17 cellular contexts compared by ENCODE assay signal in the genomic region with DNA sequence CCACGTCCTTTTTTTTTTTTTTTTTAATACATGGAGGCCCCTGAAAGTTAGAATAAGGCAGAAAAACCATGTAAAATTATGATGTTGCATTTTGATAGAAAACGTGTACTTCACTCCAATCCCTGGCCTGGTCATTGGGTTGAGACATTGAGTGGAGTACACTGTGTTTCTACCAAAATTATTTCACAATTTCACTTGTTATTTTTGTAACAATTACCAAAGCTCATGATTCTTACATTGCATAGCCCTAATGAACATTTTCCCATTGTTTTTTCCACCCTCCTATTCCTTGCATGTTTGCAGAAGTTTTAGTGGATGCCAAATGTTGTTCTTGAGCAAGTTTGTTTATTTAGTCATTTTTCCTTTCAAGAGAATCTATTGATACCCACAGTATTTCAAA. TPM values are rescaled to one million over a fixed set of nuclear protein-coding genes. Genes with fewer than 3 reads are reported as not detected.
"Had no signal": no experiment of that assay in that cellular context is flagged by ENCODE, and none has a peak within 500 bp of the region (broad histone marks: within the 10 kb centered on the region; RNA-seq: fewer than 3 reads in every experiment).

No MANE protein-coding gene starts in this region.

- H3K27me3 ChIP-seq: adrenal gland, thyroid gland had no signal

- H3K27ac ChIP-seq: parathyroid adenoma, spleen had no signal

- H3K4me3 ChIP-seq: adrenal gland, spleen, thyroid gland had no signal

- H3K4me1 Mint-ChIP-seq: activated CD4-positive, alpha-beta T cell treated with anti-CD3 and anti-CD28 coated beads for 36 hours; activated naive CD4-positive, alpha-beta T cell treated with anti-CD3 and anti-CD28 coated beads, Interleukin-2, amount 10 ng/mL, durations not matched to agents 7 days and 5 days; central memory CD8-positive, alpha-beta T cell; naive thymus-derived CD4-positive, alpha-beta T cell; stimulated activated naive CD8-positive, alpha-beta T cell treated with anti-CD3 and anti-CD28 coated beads, Interleukin-15, amount 100 ng/mL, for 72 hours had no signal

- H3K4me3 Mint-ChIP-seq: activated CD4-positive, alpha-beta memory T cell treated with anti-CD3 and anti-CD28 coated beads for 36 hours; activated CD4-positive, alpha-beta T cell treated with anti-CD3 and anti-CD28 coated beads for 36 hours; activated CD8-positive, alpha-beta memory T cell treated with anti-CD3 and anti-CD28 coated beads, Interleukin-2, amount 10 ng/mL, durations not matched to agents 7 days and 5 days; activated naive CD4-positive, alpha-beta T cell treated with anti-CD3 and anti-CD28 coated beads, Interleukin-2, amount 10 ng/mL, durations not matched to agents 7 days and 5 days; central memory CD8-positive, alpha-beta T cell; naive thymus-derived CD4-positive, alpha-beta T cell; stimulated activated naive CD8-positive, alpha-beta T cell treated with anti-CD3 and anti-CD28 coated beads, Interleukin-15, amount 100 ng/mL, for 72 hours; T-helper 1 cell treated with Interleukin-12 subunit alpha and Interleukin-12 subunit beta and Interleukin-4 antibody, amounts not matched to agents 30 μg/mL and 1 μg/mL, for 36 hours had no signal

- H3K27ac Mint-ChIP-seq: activated CD4-positive, alpha-beta memory T cell treated with anti-CD3 and anti-CD28 coated beads for 36 hours; activated CD4-positive, alpha-beta T cell treated with anti-CD3 and anti-CD28 coated beads for 36 hours; activated CD8-positive, alpha-beta memory T cell treated with anti-CD3 and anti-CD28 coated beads, Interleukin-2, amount 10 ng/mL, durations not matched to agents 7 days and 5 days; activated naive CD4-positive, alpha-beta T cell treated with anti-CD3 and anti-CD28 coated beads, Interleukin-2, amount 10 ng/mL, durations not matched to agents 7 days and 5 days; naive thymus-derived CD4-positive, alpha-beta T cell; stimulated activated naive CD8-positive, alpha-beta T cell treated with anti-CD3 and anti-CD28 coated beads, Interleukin-15, amount 100 ng/mL, for 72 hours; T-helper 1 cell treated with Interleukin-12 subunit alpha and Interleukin-12 subunit beta and Interleukin-4 antibody, amounts not matched to agents 30 μg/mL and 1 μg/mL, for 36 hours had no signal

- H3K9me3 ChIP-seq: adrenal gland, spleen, thyroid gland had no signal

- ATAC-seq: activated CD4-positive, alpha-beta T cell treated with anti-CD3 and anti-CD28 coated beads for 36 hours; activated CD8-positive, alpha-beta memory T cell treated with anti-CD3 and anti-CD28 coated beads, Interleukin-2, amount 10 ng/mL, durations not matched to agents 7 days and 5 days; naive thymus-derived CD4-positive, alpha-beta T cell; stimulated activated naive CD8-positive, alpha-beta T cell treated with anti-CD3 and anti-CD28 coated beads, Interleukin-15, amount 100 ng/mL, for 72 hours had no signal

- H3K36me3 ChIP-seq: adrenal gland, spleen, thyroid gland had no signal

- H2AFZ ChIP-seq: parathyroid adenoma had no signal

- H3K4me1 ChIP-seq: adrenal gland, parathyroid adenoma had no signal

- DNase-seq: activated CD4-positive, alpha-beta memory T cell treated with anti-CD3 and anti-CD28 coated beads for 36 hours; activated CD4-positive, alpha-beta T cell treated with anti-CD3 and anti-CD28 coated beads for 36 hours; activated CD8-positive, alpha-beta memory T cell treated with anti-CD3 and anti-CD28 coated beads, Interleukin-2, amount 10 ng/mL, durations not matched to agents 7 days and 5 days; activated naive CD4-positive, alpha-beta T cell treated with anti-CD3 and anti-CD28 coated beads, Interleukin-2, amount 10 ng/mL, durations not matched to agents 7 days and 5 days; activated T-cell treated with anti-CD3 and anti-CD28 coated beads, Interleukin-2, amount 50 U/mL, for 1 hour; adrenal gland; cortex of kidney; effector CD8-positive, alpha-beta T cell; islet precursor cell; naive thymus-derived CD4-positive, alpha-beta T cell; retina; spleen; stimulated activated naive CD8-positive, alpha-beta T cell treated with anti-CD3 and anti-CD28 coated beads, Interleukin-15, amount 100 ng/mL, for 72 hours; thyroid gland had no signal

- H3K9ac ChIP-seq: parathyroid adenoma had no signal

- H3K79me2 ChIP-seq: parathyroid adenoma had no signal

- H3K36me3 Mint-ChIP-seq: activated CD4-positive, alpha-beta memory T cell treated with anti-CD3 and anti-CD28 coated beads for 36 hours; activated CD8-positive, alpha-beta memory T cell treated with anti-CD3 and anti-CD28 coated beads, Interleukin-2, amount 10 ng/mL, durations not matched to agents 7 days and 5 days; activated naive CD4-positive, alpha-beta T cell treated with anti-CD3 and anti-CD28 coated beads, Interleukin-2, amount 10 ng/mL, durations not matched to agents 7 days and 5 days had no signal

- H3K9me3 Mint-ChIP-seq: activated CD4-positive, alpha-beta memory T cell treated with anti-CD3 and anti-CD28 coated beads for 36 hours; activated naive CD4-positive, alpha-beta T cell treated with anti-CD3 and anti-CD28 coated beads, Interleukin-2, amount 10 ng/mL, durations not matched to agents 7 days and 5 days; central memory CD8-positive, alpha-beta T cell; stimulated activated naive CD8-positive, alpha-beta T cell treated with anti-CD3 and anti-CD28 coated beads, Interleukin-15, amount 100 ng/mL, for 72 hours; T-helper 1 cell treated with Interleukin-12 subunit alpha and Interleukin-12 subunit beta and Interleukin-4 antibody, amounts not matched to agents 30 μg/mL and 1 μg/mL, for 36 hours had no signal

RNA-seq across cellular contexts. Expression of a gene that starts 21.9 kb away (rescaled TPM):
- total RNA-seq: activated CD4-positive, alpha-beta memory T cell treated with anti-CD3 and anti-CD28 coated beads for 36 hours; activated CD4-positive, alpha-beta T cell treated with anti-CD3 and anti-CD28 coated beads for 36 hours had no signal
- polyA plus RNA-seq: naive thymus-derived CD4-positive, alpha-beta T cell had no signal
